Comparison of ENCODE assay signal across 1 cellular context in the genomic region with DNA sequence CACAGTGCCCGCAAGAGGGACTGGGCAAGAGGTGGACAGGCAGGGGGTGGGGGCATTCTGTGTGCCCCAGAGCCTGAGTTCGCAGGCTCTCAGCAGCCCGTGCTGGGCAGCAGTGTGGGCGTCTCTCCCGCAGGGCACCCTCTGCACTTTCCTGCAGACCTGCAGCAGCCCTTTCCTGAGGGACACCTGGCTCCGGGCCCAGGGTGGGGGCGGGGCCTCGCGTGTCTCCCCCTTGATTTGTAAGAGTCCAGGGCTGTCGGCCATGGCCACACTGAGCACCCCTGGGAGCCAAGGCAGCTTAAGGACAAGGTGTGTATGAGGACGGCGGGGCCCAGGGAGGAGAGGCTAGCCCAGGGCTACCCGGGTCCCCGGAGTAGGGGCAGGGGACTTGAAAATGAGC.
TF ChIP-seq lines count a peak whose summit lies in the region.

No MANE protein-coding gene starts in this region.

TF ChIP-seq in K562, 482 proteins besides CTCF, POLR2A, EP300 and RAD21:
- TF ChIP-seq, protein P1, sequence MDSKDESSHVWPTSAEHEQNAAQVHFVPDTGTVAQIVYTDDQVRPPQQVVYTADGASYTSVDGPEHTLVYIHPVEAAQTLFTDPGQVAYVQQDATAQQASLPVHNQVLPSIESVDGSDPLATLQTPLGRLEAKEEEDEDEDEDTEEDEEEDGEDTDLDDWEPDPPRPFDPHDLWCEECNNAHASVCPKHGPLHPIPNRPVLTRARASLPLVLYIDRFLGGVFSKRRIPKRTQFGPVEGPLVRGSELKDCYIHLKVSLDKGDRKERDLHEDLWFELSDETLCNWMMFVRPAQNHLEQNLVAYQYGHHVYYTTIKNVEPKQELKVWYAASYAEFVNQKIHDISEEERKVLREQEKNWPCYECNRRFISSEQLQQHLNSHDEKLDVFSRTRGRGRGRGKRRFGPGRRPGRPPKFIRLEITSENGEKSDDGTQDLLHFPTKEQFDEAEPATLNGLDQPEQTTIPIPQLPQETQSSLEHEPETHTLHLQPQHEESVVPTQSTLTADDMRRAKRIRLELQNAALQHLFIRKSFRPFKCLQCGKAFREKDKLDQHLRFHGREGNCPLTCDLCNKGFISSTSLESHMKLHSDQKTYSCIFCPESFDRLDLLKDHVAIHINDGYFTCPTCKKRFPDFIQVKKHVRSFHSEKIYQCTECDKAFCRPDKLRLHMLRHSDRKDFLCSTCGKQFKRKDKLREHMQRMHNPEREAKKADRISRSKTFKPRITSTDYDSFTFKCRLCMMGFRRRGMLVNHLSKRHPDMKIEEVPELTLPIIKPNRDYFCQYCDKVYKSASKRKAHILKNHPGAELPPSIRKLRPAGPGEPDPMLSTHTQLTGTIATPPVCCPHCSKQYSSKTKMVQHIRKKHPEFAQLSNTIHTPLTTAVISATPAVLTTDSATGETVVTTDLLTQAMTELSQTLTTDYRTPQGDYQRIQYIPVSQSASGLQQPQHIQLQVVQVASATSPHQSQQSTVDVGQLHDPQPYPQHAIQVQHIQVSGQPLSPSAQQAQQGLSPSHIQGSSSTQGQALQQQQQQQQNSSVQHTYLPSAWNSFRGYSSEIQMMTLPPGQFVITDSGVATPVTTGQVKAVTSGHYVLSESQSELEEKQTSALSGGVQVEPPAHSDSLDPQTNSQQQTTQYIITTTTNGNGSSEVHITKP (IDR thresholded peaks at IDR 0.05; ENCODE audit: partially characterized antibody) = peak; percentile 46
- 0 out of 2 replicates have a peak, but pooled peaks have one; percentile 14 for TF ChIP-seq NFIC (IDR thresholded peaks at IDR 0.05)
- TF ChIP-seq, protein P2, sequence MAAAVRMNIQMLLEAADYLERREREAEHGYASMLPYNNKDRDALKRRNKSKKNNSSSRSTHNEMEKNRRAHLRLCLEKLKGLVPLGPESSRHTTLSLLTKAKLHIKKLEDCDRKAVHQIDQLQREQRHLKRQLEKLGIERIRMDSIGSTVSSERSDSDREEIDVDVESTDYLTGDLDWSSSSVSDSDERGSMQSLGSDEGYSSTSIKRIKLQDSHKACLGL (CRISPR knock-in tag; IDR thresholded peaks at IDR 0.05; ENCODE audit: borderline replicate concordance, poor library complexity, severe bottlenecking) = no peak
